ENCODE assay signal across 26 cellular contexts in genomic region chr5:118551031-118551430, GRCh38.
"Had no signal": no experiment of that assay in that cellular context is flagged by ENCODE, and none has a peak within 500 bp of the region (broad histone marks: within the 10 kb centered on the region; RNA-seq: fewer than 3 reads in every experiment).

No MANE protein-coding gene starts in this region.

- H3K9me3 Mint-ChIP-seq: activated B cell treated with CpG ODN at 0.5 μM for 24 hours; activated CD4-positive, alpha-beta memory T cell treated with anti-CD3 and anti-CD28 coated beads, Interleukin-2, amount 10 ng/mL, durations not matched to agents 7 days and 5 days; activated naive CD4-positive, alpha-beta T cell treated with anti-CD3 and anti-CD28 coated beads for 36 hours; activated naive CD8-positive, alpha-beta T cell treated with anti-CD3 and anti-CD28 coated beads, Interleukin-2, amount 10 ng/mL, durations not matched to agents 7 days and 5 days; activated T-cell treated with anti-CD3 and anti-CD28 coated beads, Interleukin-2, amount 50 U/mL, for 72 hours; naive thymus-derived CD4-positive, alpha-beta T cell; neural crest cell; stimulated activated naive CD8-positive, alpha-beta T cell treated with anti-CD3 and anti-CD28 coated beads, Interleukin-15, Interleukin-2, amounts not matched to agents 100 ng/mL and 50 ng/mL, for 24 hours had no signal

- H3K4me3 ChIP-seq: body of pancreas, gastroesophageal sphincter, heart left ventricle, lower lobe of right lung, spleen, thyroid gland, upper lobe of right lung had no signal

- H3K9me3 ChIP-seq: body of pancreas, gastroesophageal sphincter, heart left ventricle, lower lobe of right lung, spleen, thyroid gland, upper lobe of right lung had no signal

- H3K4me1 Mint-ChIP-seq: activated B cell treated with CpG ODN at 0.5 μM for 24 hours; activated CD4-positive, alpha-beta memory T cell treated with anti-CD3 and anti-CD28 coated beads, Interleukin-2, amount 10 ng/mL, durations not matched to agents 7 days and 5 days; activated CD4-positive, alpha-beta T cell treated with anti-CD3 and anti-CD28 coated beads for 36 hours; activated naive CD8-positive, alpha-beta T cell treated with anti-CD3 and anti-CD28 coated beads, Interleukin-2, amount 10 ng/mL, durations not matched to agents 7 days and 5 days; naive thymus-derived CD4-positive, alpha-beta T cell; neural crest cell had no signal

- H3K27me3 ChIP-seq: body of pancreas, gastroesophageal sphincter, heart left ventricle, spleen, thyroid gland, upper lobe of right lung had no signal

- H3K4me3 Mint-ChIP-seq: activated B cell treated with CpG ODN at 0.5 μM for 24 hours; activated CD4-positive, alpha-beta memory T cell treated with anti-CD3 and anti-CD28 coated beads, Interleukin-2, amount 10 ng/mL, durations not matched to agents 7 days and 5 days; activated CD4-positive, alpha-beta T cell treated with anti-CD3 and anti-CD28 coated beads for 36 hours; activated naive CD4-positive, alpha-beta T cell treated with anti-CD3 and anti-CD28 coated beads for 36 hours; activated naive CD8-positive, alpha-beta T cell treated with anti-CD3 and anti-CD28 coated beads, Interleukin-2, amount 10 ng/mL, durations not matched to agents 7 days and 5 days; activated T-cell treated with anti-CD3 and anti-CD28 coated beads, Interleukin-2, amount 50 U/mL, for 72 hours; naive thymus-derived CD4-positive, alpha-beta T cell; neural crest cell; stimulated activated naive CD8-positive, alpha-beta T cell treated with anti-CD3 and anti-CD28 coated beads, Interleukin-15, Interleukin-2, amounts not matched to agents 100 ng/mL and 50 ng/mL, for 24 hours had no signal

- H3K27ac Mint-ChIP-seq: activated B cell treated with CpG ODN at 0.5 μM for 24 hours; activated CD4-positive, alpha-beta memory T cell treated with anti-CD3 and anti-CD28 coated beads, Interleukin-2, amount 10 ng/mL, durations not matched to agents 7 days and 5 days; activated CD4-positive, alpha-beta T cell treated with anti-CD3 and anti-CD28 coated beads for 36 hours; activated naive CD4-positive, alpha-beta T cell treated with anti-CD3 and anti-CD28 coated beads for 36 hours; activated naive CD8-positive, alpha-beta T cell treated with anti-CD3 and anti-CD28 coated beads, Interleukin-2, amount 10 ng/mL, durations not matched to agents 7 days and 5 days; activated T-cell treated with anti-CD3 and anti-CD28 coated beads, Interleukin-2, amount 50 U/mL, for 72 hours; naive thymus-derived CD4-positive, alpha-beta T cell; stimulated activated naive CD8-positive, alpha-beta T cell treated with anti-CD3 and anti-CD28 coated beads, Interleukin-15, Interleukin-2, amounts not matched to agents 100 ng/mL and 50 ng/mL, for 24 hours had no signal

- H3K4me1 ChIP-seq: body of pancreas, gastroesophageal sphincter, lower lobe of right lung, spleen, thyroid gland, upper lobe of right lung had no signal

- H3K27me3 Mint-ChIP-seq: activated CD4-positive, alpha-beta memory T cell treated with anti-CD3 and anti-CD28 coated beads, Interleukin-2, amount 10 ng/mL, durations not matched to agents 7 days and 5 days; activated CD4-positive, alpha-beta T cell treated with anti-CD3 and anti-CD28 coated beads for 36 hours; activated naive CD8-positive, alpha-beta T cell treated with anti-CD3 and anti-CD28 coated beads, Interleukin-2, amount 10 ng/mL, durations not matched to agents 7 days and 5 days; stimulated activated naive CD8-positive, alpha-beta T cell treated with anti-CD3 and anti-CD28 coated beads, Interleukin-15, Interleukin-2, amounts not matched to agents 100 ng/mL and 50 ng/mL, for 24 hours had no signal

- H3K36me3 Mint-ChIP-seq: activated naive CD8-positive, alpha-beta T cell treated with anti-CD3 and anti-CD28 coated beads, Interleukin-2, amount 10 ng/mL, durations not matched to agents 7 days and 5 days; naive thymus-derived CD4-positive, alpha-beta T cell had no signal

- DNase-seq: activated B cell treated with CpG ODN at 0.5 μM for 24 hours; activated CD4-positive, alpha-beta memory T cell treated with anti-CD3 and anti-CD28 coated beads, Interleukin-2, amount 10 ng/mL, durations not matched to agents 7 days and 5 days; activated CD4-positive, alpha-beta T cell treated with anti-CD3 and anti-CD28 coated beads for 36 hours; activated effector memory CD4-positive, alpha-beta T cell treated with Interleukin-2 at 50 U/mL for 16 hours; activated naive CD4-positive, alpha-beta T cell treated with anti-CD3 and anti-CD28 coated beads for 36 hours; activated naive CD8-positive, alpha-beta T cell treated with anti-CD3 and anti-CD28 coated beads, Interleukin-2, amount 10 ng/mL, durations not matched to agents 7 days and 5 days; activated T-cell treated with anti-CD3 and anti-CD28 coated beads, Interleukin-2, amount 50 U/mL, for 72 hours; amygdala; body of pancreas; dermis blood vessel endothelial cell; effector CD8-positive, alpha-beta T cell; heart left ventricle; islet precursor cell; lower lobe of right lung; naive thymus-derived CD4-positive, alpha-beta T cell; occipital lobe; retina; spleen; stimulated activated CD4-positive, alpha-beta T cell treated with anti-CD3 and anti-CD28 coated beads, Interleukin-4, amount 100 ng/mL, for 4 hours; substantia nigra; T-helper 1 cell; thyroid gland; upper lobe of right lung had no signal

- H3K36me3 ChIP-seq: gastroesophageal sphincter, heart left ventricle, lower lobe of right lung, spleen, thyroid gland, upper lobe of right lung had no signal

- H3K27ac ChIP-seq: body of pancreas, gastroesophageal sphincter, lower lobe of right lung, spleen, thyroid gland, upper lobe of right lung had no signal
